ENCODE assay signal across 26 cellular contexts in genomic region chr12:103668520-103668919, GRCh38.
"Had no signal": no experiment of that assay in that cellular context is flagged by ENCODE, and none has a peak within 500 bp of the region (broad histone marks: within the 10 kb centered on the region; RNA-seq: fewer than 3 reads in every experiment).

No MANE protein-coding gene starts in this region.

- H3K27ac ChIP-seq: HL-60, PC-9, Peyer's patch, SJCRH30 had no signal

- H3K4me3 ChIP-seq: MG63, PC-9, Peyer's patch, SJCRH30 had no signal

- H3K4me1 ChIP-seq: SJCRH30 had no signal

- H3K36me3 ChIP-seq: MG63, Peyer's patch, SJCRH30 had no signal

- H3K4me2 ChIP-seq: PC-9 had no signal

- H2AFZ ChIP-seq: PC-9 had no signal

- ATAC-seq: Right ventricle myocardium inferior, SK-N-SH treated with all-trans-retinoic acid at 6 μM for 48 hours had no signal

- H3K9me3 ChIP-seq: MG63, Peyer's patch, SJCRH30 had no signal

- DNase-seq: Karpas-422; KG1; MG63; NCI-H1092; NCI-H1105 treated with DMSO at 0.1 percent for 48 hours; NCI-H1417 treated with DMSO at 0.1 percent for 48 hours; NCI-H146; NCI-H1694 treated with DMSO at 0.1 percent for 48 hours; NCI-H1930; NCI-H2081 treated with DMSO at 0.1 percent for 48 hours; NCI-H2171; NCI-H226; NCI-H446; NCI-H510A; NCI-H524 treated with DMSO at 0.1 percent for 48 hours; NCI-H69; NCI-H774; NK-92 treated with Interleukin-12 subunit alpha and Interleukin-12 subunit beta, amount 100 ng/mL, for 24 hours; PC-9; Peyer's patch; SHP77 treated with DMSO at 0.1 percent for 48 hours; SJCRH30 had no signal

- FAIRE-seq: HTR-8/SVneo had no signal

- H3K27me3 ChIP-seq: Peyer's patch, SJCRH30 had no signal
